Comparison of ENCODE assay signal across 22 cellular contexts in genomic region chr7:8058322-8058721, GRCh38.
"Had no signal": no experiment of that assay in that cellular context is flagged by ENCODE, and none has a peak within 500 bp of the region (broad histone marks: within the 10 kb centered on the region; RNA-seq: fewer than 3 reads in every experiment).

No MANE protein-coding gene starts in this region.

- DNase-seq: dorsolateral prefrontal cortex; effector CD4-positive, alpha-beta T cell; effector memory CD4-positive, alpha-beta T cell; erythroblast; foreskin keratinocyte; heart left ventricle; hypothalamus; immature natural killer cell; left cardiac atrium; left lung; left ventricle myocardium superior; lower lobe of right lung; mesenchymal stem cell; mucosa of descending colon; naive B cell had no signal

- H3K27me3 Mint-ChIP-seq: naive B cell had no signal

- H3K4me3 Mint-ChIP-seq: immature natural killer cell, mesothelial cell of epicardium, naive B cell had no signal

- H3K27ac ChIP-seq: coronary artery, dorsolateral prefrontal cortex, epithelial cell of prostate, foreskin keratinocyte, gastroesophageal sphincter, heart left ventricle, hepatocyte, left lung, lower lobe of right lung had no signal

- H3K4me3 ChIP-seq: coronary artery, dorsolateral prefrontal cortex, gastroesophageal sphincter, heart left ventricle, hepatocyte, left lung, lower lobe of right lung, mucosa of descending colon had no signal

- H3K9me3 ChIP-seq: gastroesophageal sphincter, heart left ventricle, left lung, lower lobe of right lung had no signal

- H3K27me3 ChIP-seq: dorsolateral prefrontal cortex, foreskin keratinocyte, gastroesophageal sphincter, heart left ventricle, hepatocyte, left lung had no signal

- H3K4me1 ChIP-seq: gastroesophageal sphincter, heart left ventricle, left lung, lower lobe of right lung had no signal

- FAIRE-seq: keratinocyte had no signal

- H3K9me3 Mint-ChIP-seq: immature natural killer cell had no signal

- H3K4me1 Mint-ChIP-seq: mesothelial cell of epicardium, naive B cell had no signal

- H3K27ac Mint-ChIP-seq: mesothelial cell of epicardium had no signal

- ATAC-seq: esophagus mucosa, foreskin keratinocyte, gastroesophageal sphincter, heart left ventricle, left cardiac atrium, left lung, left ventricle myocardium superior, lower lobe of right lung, mucosa of descending colon had no signal
